ENCODE assay signal across 13 cellular contexts in genomic region chr3:84108442-84108971, GRCh38.
DNase-seq lines count a peak whose midpoint lies in the region; ATAC-seq and TF ChIP-seq lines count a peak whose summit lies in the region.
"Had no signal": no experiment of that assay in that cellular context is flagged by ENCODE, and none has a peak within 500 bp of the region (broad histone marks: within the 10 kb centered on the region; RNA-seq: fewer than 3 reads in every experiment).

No MANE protein-coding gene starts in this region.

- no peak overlapping the region for H3K4me3 Mint-ChIP-seq in natural killer cell treated with Interleukin-12 subunit alpha and Interleukin-12 subunit beta and Interleukin-15 and Interleukin-18, amount 100 ng/mL, for 72 hours
- H3K4me3 Mint-ChIP-seq: stimulated activated naive B cell treated with anti-CD40 and anti-IgM and Interleukin-4, amounts not matched to agents 10 μg/mL and 1 μg/mL and 100 μg/mL, for 72 hours had no signal

- ATAC-seq in RWPE2 (ENCODE audit: low read depth) = peak; percentile 98
- ATAC-seq in natural killer cell treated with Interleukin-12 subunit alpha and Interleukin-12 subunit beta and Interleukin-15 and Interleukin-18, amount 100 ng/mL, for 72 hours = no peak
- no peak for ATAC-seq in GM21390 (IDR thresholded peaks at IDR 0.05; ENCODE audit: unreplicated experiment)
- ATAC-seq: stimulated activated naive B cell treated with anti-CD40 and anti-IgM and Interleukin-4, amounts not matched to agents 10 μg/mL and 1 μg/mL and 100 μg/mL, for 72 hours had no signal

- H2AFZ ChIP-seq in fibroblast of lung (ENCODE audit: low read length) = no peak overlapping the region

- no peak for TF ChIP-seq CTCF in RWPE2 (IDR thresholded peaks at IDR 0.05; ENCODE audit: poor library complexity, severe bottlenecking)
- TF ChIP-seq CTCF in fibroblast of lung (conservative IDR thresholded peaks at IDR 0.05 in 1 of 2, IDR thresholded peaks at IDR 0.05 in 1 of 2; ENCODE audit: low read depth in 1 of 2, low read length in 2 of 2) = no peak

- H3K9ac ChIP-seq in fibroblast of lung (ENCODE audit: insufficient read depth, low read length) = no peak overlapping the region

- peaks cover 23% of the 10 kb centered on the region for H3K9me3 Mint-ChIP-seq in natural killer cell treated with Interleukin-12 subunit alpha and Interleukin-12 subunit beta and Interleukin-15 and Interleukin-18, amount 100 ng/mL, for 72 hours

- no peaks in the 10 kb centered on the region for H3K27me3 Mint-ChIP-seq in natural killer cell treated with Interleukin-12 subunit alpha and Interleukin-12 subunit beta and Interleukin-15 and Interleukin-18, amount 100 ng/mL, for 72 hours
- H3K27me3 Mint-ChIP-seq: stimulated activated naive B cell treated with anti-CD40 and anti-IgM and Interleukin-4, amounts not matched to agents 10 μg/mL and 1 μg/mL and 100 μg/mL, for 72 hours had no signal

- no peak overlapping the region for H3K4me2 ChIP-seq in fibroblast of lung (ENCODE audit: extremely low read depth, insufficient read depth, low read length)

- peak overlapping the region; percentile 97 for H3K27ac ChIP-seq in RWPE2 (ENCODE audit: poor library complexity, severe bottlenecking)
- H3K27ac ChIP-seq in fibroblast of lung (ENCODE audit: insufficient read depth, low read length) = no peak overlapping the region
- H3K27ac ChIP-seq: Peyer's patch had no signal

- no peak overlapping the region for H3K27ac Mint-ChIP-seq in natural killer cell treated with Interleukin-12 subunit alpha and Interleukin-12 subunit beta and Interleukin-15 and Interleukin-18, amount 100 ng/mL, for 72 hours
- H3K27ac Mint-ChIP-seq: stimulated activated naive B cell treated with anti-CD40 and anti-IgM and Interleukin-4, amounts not matched to agents 10 μg/mL and 1 μg/mL and 100 μg/mL, for 72 hours had no signal

- H3K36me3 ChIP-seq in RWPE2 (ENCODE audit: low read depth) = no peaks in the 10 kb centered on the region
- H3K36me3 ChIP-seq in fibroblast of lung (ENCODE audit: control insufficient read depth, insufficient read depth, low read length) = no peaks in the 10 kb centered on the region
- H3K36me3 ChIP-seq: Peyer's patch had no signal

- peaks cover 31% of the 10 kb centered on the region for H3K4me1 ChIP-seq in RWPE2 (ENCODE audit: insufficient read depth, poor library complexity, severe bottlenecking)
- no peaks in the 10 kb centered on the region for H3K4me1 ChIP-seq in fibroblast of lung (ENCODE audit: control insufficient read depth, extremely low read depth, insufficient read depth, low read length)
- H3K4me1 ChIP-seq: Peyer's patch had no signal

- H3K4me1 Mint-ChIP-seq in natural killer cell treated with Interleukin-12 subunit alpha and Interleukin-12 subunit beta and Interleukin-15 and Interleukin-18, amount 100 ng/mL, for 72 hours (ENCODE audit: low read depth in 2 of 2) = no peaks in the 10 kb centered on the region
- H3K4me1 Mint-ChIP-seq: stimulated activated naive B cell treated with anti-CD40 and anti-IgM and Interleukin-4, amounts not matched to agents 10 μg/mL and 1 μg/mL and 100 μg/mL, for 72 hours had no signal

- H3K79me2 ChIP-seq in fibroblast of lung (ENCODE audit: control insufficient read depth, insufficient read depth, low read length) = no peaks in the 10 kb centered on the region

- peaks cover 8% of the 10 kb centered on the region for H3K36me3 Mint-ChIP-seq in natural killer cell treated with Interleukin-12 subunit alpha and Interleukin-12 subunit beta and Interleukin-15 and Interleukin-18, amount 100 ng/mL, for 72 hours
- H3K36me3 Mint-ChIP-seq: stimulated activated naive B cell treated with anti-CD40 and anti-IgM and Interleukin-4, amounts not matched to agents 10 μg/mL and 1 μg/mL and 100 μg/mL, for 72 hours had no signal

- H4K20me1 ChIP-seq in fibroblast of lung (ENCODE audit: control insufficient read depth, extremely low read depth, insufficient read depth, low read length) = no peaks in the 10 kb centered on the region

- DNase-seq in HT-29 (ENCODE audit: low spot score) (peak; percentile 20), RWPE2 (ENCODE audit: low spot score) (no peak), fibroblast of lung (ENCODE audit: low read depth in 2 of 2) (peak; percentile 36 to 97), renal cortical epithelial cell (ENCODE audit: low read depth) (peak; percentile 56), T-helper 2 cell (no peak)
- DNase-seq in activated effector memory CD4-positive, alpha-beta T cell treated with anti-CD3 and anti-CD28 coated beads, Interleukin-2, amount 50 U/mL, for 16 hours = no peak
- no peak for DNase-seq in natural killer cell treated with Interleukin-12 subunit alpha and Interleukin-12 subunit beta and Interleukin-15 and Interleukin-18, amount 100 ng/mL, for 72 hours (ENCODE audit: low spot score)
- DNase-seq: activated CD4-positive, alpha-beta T cell treated with anti-CD3 and anti-CD28 coated beads, Interleukin-2, amount 50 U/mL, for 48 hours; amniotic stem cell; NCI-H1105 treated with DMSO at 0.1 percent for 48 hours; Peyer's patch; stimulated activated naive B cell treated with anti-CD40 and anti-IgM and Interleukin-4, amounts not matched to agents 10 μg/mL and 1 μg/mL and 100 μg/mL, for 72 hours had no signal

- H3K27me3 ChIP-seq in RWPE2 (ENCODE audit: insufficient read depth, poor library complexity, severe bottlenecking) (no peaks in the 10 kb centered on the region), fibroblast of lung (ENCODE audit: control insufficient read depth, insufficient read depth, low read length) (no peaks in the 10 kb centered on the region)
- H3K27me3 ChIP-seq: Peyer's patch had no signal

- no peak overlapping the region for H3K4me3 ChIP-seq in RWPE2 (ENCODE audit: severe bottlenecking)
- no peak overlapping the region for H3K4me3 ChIP-seq in fibroblast of lung (replicated peaks in 1 of 4; ENCODE audit: control extremely low read depth in 1 of 4, insufficient read depth in 1 of 4, low read depth in 3 of 4, low read length in 4 of 4)
- H3K4me3 ChIP-seq: Peyer's patch had no signal

- H3K9me3 ChIP-seq in RWPE2 (ENCODE audit: severe bottlenecking) = no peaks in the 10 kb centered on the region
- no peaks in the 10 kb centered on the region for H3K9me3 ChIP-seq in fibroblast of lung (ENCODE audit: control insufficient read depth, insufficient read depth, low read depth, low read length)
- H3K9me3 ChIP-seq: Peyer's patch had no signal

Comparison
In these comparisons a context has a peak if more than half of its experiments do, and no peak if none do; other contexts are left out.
1. DNase-seq: peak in HT-29 (single experiment), fibroblast of lung (2 of 2) and renal cortical epithelial cell (single experiment); none in RWPE2 (single experiment), activated effector memory CD4-positive, alpha-beta T cell treated with anti-CD3 and anti-CD28 coated beads, Interleukin-2, amount 50 U/mL, for 16 hours (single experiment), T-helper 2 cell (0 of 5) and natural killer cell treated with Interleukin-12 subunit alpha and Interleukin-12 subunit beta and Interleukin-15 and Interleukin-18, amount 100 ng/mL, for 72 hours (single experiment).